Comparison of ENCODE assay signal across 33 cellular contexts in genomic region chr4:154658680-154659402, GRCh38. TPM values are rescaled to one million over a fixed set of nuclear protein-coding genes. Genes with fewer than 3 reads are reported as not detected.
DNase-seq lines count a peak whose midpoint lies in the region; ATAC-seq, FAIRE-seq and TF ChIP-seq lines count a peak whose summit lies in the region.
"Had no signal": no experiment of that assay in that cellular context is flagged by ENCODE, and none has a peak within 500 bp of the region (broad histone marks: within the 10 kb centered on the region; RNA-seq: fewer than 3 reads in every experiment).

No MANE protein-coding gene starts in this region.

- DNase-seq in AG04450 (ENCODE audit: low read depth, low spot score) = no peak
- no peak for DNase-seq in astrocyte (ENCODE audit: low read depth)
- DNase-seq in left lobe of liver (ENCODE audit: low spot score) = peak; percentile 60
- DNase-seq in psoas muscle = no peak
- DNase-seq in SW 1271 (lab: John Stamatoyannopoulos, UW) = no peak
- no peak for DNase-seq in NCI-H446 (lab: John Stamatoyannopoulos, UW)
- no peak for DNase-seq in cardiac septum (ENCODE audit: low spot score)
- DNase-seq in NCI-H2227 treated with DMSO at 0.1 percent for 48 hours (lab: John Stamatoyannopoulos, UW) = no peak
- DNase-seq: activated CD4-positive, alpha-beta T cell treated with anti-CD3 and anti-CD28 coated beads for 48 hours; activated CD8-positive, alpha-beta memory T cell treated with anti-CD3 and anti-CD28 coated beads for 24 hours; cortex of kidney; DMS53; effector memory CD8-positive, alpha-beta T cell; foreskin fibroblast; HCEC 1CT; KG1; kidney; MM.1S; NCI-H2029 treated with DMSO at 0.1 percent for 48 hours; NCI-H226; NCI-H69; SIG-M5; stimulated activated naive CD8-positive, alpha-beta T cell treated with anti-CD3 and anti-CD28 coated beads, Interleukin-15, amount 100 ng/mL, for 72 hours; T1000; tibial artery; WERI-Rb-1 had no signal

- H3K27me3 ChIP-seq in AG04450 (ENCODE audit: control insufficient read depth, insufficient read depth, low read length) (no peaks in the 10 kb centered on the region), astrocyte (ENCODE audit: insufficient read depth, low read length) (no peaks in the 10 kb centered on the region), psoas muscle (ENCODE audit: insufficient read depth in 3 of 3, low read length in 2 of 3) (peaks cover 0 to 2% (median 0%) of the 10 kb centered on the region in 3 donors)
- H3K27me3 ChIP-seq: BLaER1 had no signal

- H4K20me1 ChIP-seq in astrocyte (ENCODE audit: insufficient read depth, low read length) = no peaks in the 10 kb centered on the region
- H4K20me1 ChIP-seq: BLaER1 had no signal

- H3K9ac ChIP-seq in astrocyte (ENCODE audit: low read length) = no peak overlapping the region
- H3K9ac ChIP-seq: BLaER1 had no signal

- peak overlapping the region; percentile 18 for H2AFZ ChIP-seq in astrocyte (ENCODE audit: low read depth, low read length)

- H3K9me3 Mint-ChIP-seq in astrocyte (ENCODE audit: unreplicated experiment) = no peaks in the 10 kb centered on the region
- H3K9me3 Mint-ChIP-seq: activated naive CD4-positive, alpha-beta T cell treated with anti-CD3 and anti-CD28 coated beads, Interleukin-2, amount 50 U/mL, for 72 hours; effector memory CD8-positive, alpha-beta T cell; natural killer cell treated with Interleukin-12 subunit alpha and Interleukin-12 subunit beta and Interleukin-15 and Interleukin-18, amount 100 ng/mL, for 72 hours; stimulated activated naive CD8-positive, alpha-beta T cell treated with anti-CD3 and anti-CD28 coated beads, Interleukin-15, amount 100 ng/mL, for 72 hours had no signal

- TF ChIP-seq CTCF in AG04450 (IDR thresholded peaks at IDR 0.05; ENCODE audit: low read depth, low read length) (no peak), astrocyte (IDR thresholded peaks at IDR 0.05; ENCODE audit: insufficient read depth, low read depth, low read length) (no peak), psoas muscle (IDR thresholded peaks at IDR 0.05) (no peak)

- no peak overlapping the region for H3K27ac Mint-ChIP-seq in astrocyte (ENCODE audit: unreplicated experiment)
- H3K27ac Mint-ChIP-seq: activated naive CD4-positive, alpha-beta T cell treated with anti-CD3 and anti-CD28 coated beads, Interleukin-2, amount 50 U/mL, for 72 hours; effector memory CD8-positive, alpha-beta T cell; natural killer cell treated with Interleukin-12 subunit alpha and Interleukin-12 subunit beta and Interleukin-15 and Interleukin-18, amount 100 ng/mL, for 72 hours; stimulated activated naive CD8-positive, alpha-beta T cell treated with anti-CD3 and anti-CD28 coated beads, Interleukin-15, amount 100 ng/mL, for 72 hours had no signal

- POLR2A ChIA-PET in AG04450 (lab: Yijun Ruan, JAX) = no interaction called here

- H3K4me3 Mint-ChIP-seq in astrocyte (ENCODE audit: unreplicated experiment) = no peak overlapping the region
- H3K4me3 Mint-ChIP-seq: effector memory CD8-positive, alpha-beta T cell; natural killer cell treated with Interleukin-12 subunit alpha and Interleukin-12 subunit beta and Interleukin-15 and Interleukin-18, amount 100 ng/mL, for 72 hours; stimulated activated naive CD8-positive, alpha-beta T cell treated with anti-CD3 and anti-CD28 coated beads, Interleukin-15, amount 100 ng/mL, for 72 hours had no signal

- H3K4me3 ChIP-seq in AG04450 (ENCODE audit: low read depth, low read length) = peak overlapping the region; percentile 12
- no peak overlapping the region for H3K4me3 ChIP-seq in astrocyte (ENCODE audit: insufficient read depth, low read depth, low read length)
- peak overlapping the region; percentile 22 for H3K4me3 ChIP-seq in psoas muscle
- H3K4me3 ChIP-seq: BLaER1, tibial artery had no signal

- no peaks in the 10 kb centered on the region for H3K4me1 Mint-ChIP-seq in astrocyte (ENCODE audit: low read depth, unreplicated experiment)
- H3K4me1 Mint-ChIP-seq: stimulated activated naive CD8-positive, alpha-beta T cell treated with anti-CD3 and anti-CD28 coated beads, Interleukin-15, amount 100 ng/mL, for 72 hours had no signal

- ATAC-seq in left lobe of liver (peak; percentile 60), psoas muscle (no peak)
- ATAC-seq: activated naive CD4-positive, alpha-beta T cell treated with anti-CD3 and anti-CD28 coated beads, Interleukin-2, amount 50 U/mL, for 72 hours; effector memory CD8-positive, alpha-beta T cell; natural killer cell treated with Interleukin-12 subunit alpha and Interleukin-12 subunit beta and Interleukin-15 and Interleukin-18, amount 100 ng/mL, for 72 hours; Panc1; stimulated activated naive CD8-positive, alpha-beta T cell treated with anti-CD3 and anti-CD28 coated beads, Interleukin-15, amount 100 ng/mL, for 72 hours had no signal

- H3K79me2 ChIP-seq in astrocyte (ENCODE audit: insufficient read depth, low read length) = no peaks in the 10 kb centered on the region

- no peak overlapping the region for H3K27ac ChIP-seq in AG04450 (ENCODE audit: low read depth, low read length)
- H3K27ac ChIP-seq in astrocyte (ENCODE audit: low read depth, low read length) = no peak overlapping the region
- H3K27ac ChIP-seq in psoas muscle = no peak overlapping the region
- H3K27ac ChIP-seq: BLaER1, tibial artery, WERI-Rb-1 had no signal

- peak overlapping the region; percentile 46 for H3K4me2 ChIP-seq in astrocyte (ENCODE audit: low read length)
- H3K4me2 ChIP-seq: BLaER1 had no signal

- CTCF ChIA-PET in AG04450 (lab: Charles Lee) = interaction anchor here (1.3 kb wide), 1 partner anchor 40 kb away, joined by 3 read pairs; no protein-coding TSS in a partner anchor

- no peaks in the 10 kb centered on the region for H3K27me3 Mint-ChIP-seq in astrocyte (ENCODE audit: low read depth, unreplicated experiment)
- H3K27me3 Mint-ChIP-seq: natural killer cell treated with Interleukin-12 subunit alpha and Interleukin-12 subunit beta and Interleukin-15 and Interleukin-18, amount 100 ng/mL, for 72 hours had no signal

- WGBS in psoas muscle, 3 donors = 43 to 58% (median 51%) methylated on average over 11 of the region's 11 CpGs

- H3K36me3 ChIP-seq in astrocyte (ENCODE audit: insufficient read depth, low read length) = no peaks in the 10 kb centered on the region
- no peaks in the 10 kb centered on the region for H3K36me3 ChIP-seq in psoas muscle (ENCODE audit: insufficient read depth in 1 of 2, low read depth in 1 of 2)
- H3K36me3 ChIP-seq: BLaER1, tibial artery, WERI-Rb-1 had no signal

- FAIRE-seq in astrocyte (lab: Jason Lieb, UNC) = no peak
- FAIRE-seq: G401.6, kidney had no signal

- intact Hi-C loops in psoas muscle (cut with DNase I) = no loop called here
- intact Hi-C loops in cardiac septum (cut with DNase I) = no loop called here

- H3K9me3 ChIP-seq in AG04450 (ENCODE audit: control insufficient read depth, insufficient read depth, low read length) (no peaks in the 10 kb centered on the region), astrocyte (ENCODE audit: insufficient read depth, low read depth, low read length) (no peaks in the 10 kb centered on the region), psoas muscle (no peaks in the 10 kb centered on the region)
- H3K9me3 ChIP-seq: BLaER1, tibial artery had no signal

- H3K4me1 ChIP-seq in astrocyte (ENCODE audit: insufficient read depth, low read length) = no peaks in the 10 kb centered on the region
- H3K4me1 ChIP-seq in psoas muscle = no peaks in the 10 kb centered on the region
- H3K4me1 ChIP-seq: BLaER1, tibial artery had no signal

- no peaks in the 10 kb centered on the region for H3K36me3 Mint-ChIP-seq in astrocyte (ENCODE audit: low read depth, unreplicated experiment)
- H3K36me3 Mint-ChIP-seq: activated naive CD4-positive, alpha-beta T cell treated with anti-CD3 and anti-CD28 coated beads, Interleukin-2, amount 50 U/mL, for 72 hours; natural killer cell treated with Interleukin-12 subunit alpha and Interleukin-12 subunit beta and Interleukin-15 and Interleukin-18, amount 100 ng/mL, for 72 hours had no signal

RNA-seq across cellular contexts. Expression of gene FGG, which starts 46.4 kb away (rescaled TPM):
- polyA plus RNA-seq in AG04450 (2011; rRNA removed) (0.07 TPM in 1 of 2 replicates, not detected in the other), psoas muscle (under 1 TPM in 1 of 3 donors, not detected in 2; 0.04 TPM)
- polyA minus RNA-seq in AG04450 (2011; rRNA and poly(A)+ RNA removed) = not detected in 2 replicates
- total RNA-seq in astrocyte (not detected in 2 replicates), left lobe of liver (7,950 TPM), psoas muscle (under 1 TPM in 2 of 4 donors, not detected in 2; 0.75 to 0.84 TPM), cardiac septum (not detected)
- total RNA-seq: activated naive CD4-positive, alpha-beta T cell treated with anti-CD3 and anti-CD28 coated beads, Interleukin-2, amount 50 U/mL, for 72 hours; lower leg skin; mononuclear cell; natural killer cell treated with Interleukin-12 subunit alpha and Interleukin-12 subunit beta and Interleukin-15 and Interleukin-18, amount 100 ng/mL, for 72 hours had no signal

Comparison
In these comparisons a context has a peak if more than half of its experiments do, and no peak if none do; other contexts are left out.
1. RNA of gene FGG, which starts 46.4 kb away (total RNA-seq): 7,950 TPM in left lobe of liver (single experiment); 0.75 to 0.84 TPM in psoas muscle, not detected in astrocyte and not detected in cardiac septum (single experiment); every median in the first group is over 1,000 times any median in the second.